8 cellular contexts compared by ENCODE assay signal in genomic region chr15:44195151-44195740, GRCh38. TPM values are rescaled to one million over a fixed set of nuclear protein-coding genes. Genes with fewer than 3 reads are reported as not detected.
DNase-seq lines count a peak whose midpoint lies in the region; ATAC-seq and TF ChIP-seq lines count a peak whose summit lies in the region.

FRMD5 (minus strand) TSS chr15:44195271.

- H3K9me3 Mint-ChIP-seq in effector memory CD8-positive, alpha-beta T cell = no peaks in the 10 kb centered on the region

- H3K27me3 ChIP-seq in BE2C = no peaks in the 10 kb centered on the region

- H3K27ac Mint-ChIP-seq in effector memory CD8-positive, alpha-beta T cell = peak within 1 kb of the TSS in 1 of 2 donors; percentile 84

- H3K27me3 Mint-ChIP-seq in effector memory CD8-positive, alpha-beta T cell = peaks cover 71 to 87% of the 10 kb centered on the region in 2 donors

- peak within 1 kb of the TSS; percentile 84 to 88 for H3K4me3 Mint-ChIP-seq in effector memory CD8-positive, alpha-beta T cell

- H3K4me3 ChIP-seq in BE2C (ENCODE audit: low read depth, low read length) = peak within 1 kb of the TSS; percentile 83

- DNase-seq in BE2C (peak; percentile 98), NCI-H748 treated with DMSO at 0.1 percent for 48 hours (lab: John Stamatoyannopoulos, UW) (peak; percentile 94), lung microvascular endothelial cell (ENCODE audit: low read depth in 2 of 2) (peak; percentile 95)
- peak; percentile 63 to 72 (median 67) for DNase-seq in activated CD8-positive, alpha-beta memory T cell treated with anti-CD3 and anti-CD28 coated beads for 48 hours (ENCODE audit: low read depth in 2 of 3, low spot score in 2 of 3)
- DNase-seq in effector memory CD8-positive, alpha-beta T cell = peak; percentile 71 to 74 (median 73)
- DNase-seq in stimulated activated CD4-positive, alpha-beta T cell treated with anti-CD3 and anti-CD28 coated beads, TNF-alpha, amount 100 ng/mL, for 24 hours (ENCODE audit: low read depth in 3 of 3) = peak; percentile 74 to 88 (median 75)

- H3K36me3 ChIP-seq in BE2C = no peaks in the 10 kb centered on the region

- ATAC-seq in GM19351 (IDR thresholded peaks at IDR 0.05; ENCODE audit: unreplicated experiment) = peak; percentile 98
- ATAC-seq in HG03460 (IDR thresholded peaks at IDR 0.05; ENCODE audit: unreplicated experiment) = peak; percentile 96
- peak; percentile 93 for ATAC-seq in effector memory CD8-positive, alpha-beta T cell (replicated peaks)

- peaks cover 6% of the 10 kb centered on the region for H3K36me3 Mint-ChIP-seq in effector memory CD8-positive, alpha-beta T cell (ENCODE audit: insufficient read depth)

- H3K9me3 ChIP-seq in BE2C = no peaks in the 10 kb centered on the region

- TF ChIP-seq CTCF in BE2C (IDR thresholded peaks at IDR 0.05; ENCODE audit: low read depth, low read length) = peak; percentile 50

- no peaks in the 10 kb centered on the region for H3K4me1 ChIP-seq in BE2C

- peaks cover 8 to 17% of the 10 kb centered on the region in 2 donors for H3K4me1 Mint-ChIP-seq in effector memory CD8-positive, alpha-beta T cell (ENCODE audit: low read depth in 2 of 2)

RNA-seq across cellular contexts. Expression of gene FRMD5, which starts in this region (rescaled TPM):
- polyA plus RNA-seq in BE2C (2012; ENCODE audit: insufficient read depth, insufficient read length, low read depth) = 5.0 TPM
- total RNA-seq in lung microvascular endothelial cell = 0.99 and 1.5 TPM in 2 replicates

Comparison
In these comparisons a context has a peak if more than half of its experiments do, and no peak if none do; other contexts are left out.
1. Peak in every context shown above with its lines: DNase-seq, ATAC-seq and H3K4me3 ChIP-seq.